ENCODE assay signal across 33 cellular contexts in genomic region chrX:115191490-115192243, GRCh38. TPM values are rescaled to one million over a fixed set of nuclear protein-coding genes. Genes with fewer than 3 reads are reported as not detected.
"Had no signal": no experiment of that assay in that cellular context is flagged by ENCODE, and none has a peak within 500 bp of the region (broad histone marks: within the 10 kb centered on the region; RNA-seq: fewer than 3 reads in every experiment).

No MANE protein-coding gene starts in this region.

- ATAC-seq: stimulated activated effector memory CD8-positive, alpha-beta T cell treated with anti-CD3 and anti-CD28 coated beads, Interleukin-12 subunit alpha, Interleukin-12 subunit beta, amount 100 ng/mL, for 72 hours; stimulated activated memory B cell treated with anti-CD40 and anti-IgM and Interleukin-4, amounts not matched to agents 10 μg/mL and 1 μg/mL and 100 μg/mL, for 72 hours; stimulated activated naive B cell treated with anti-CD40 and anti-IgM and Interleukin-4, amounts not matched to agents 10 μg/mL and 1 μg/mL and 100 μg/mL, for 72 hours; stimulated activated naive CD8-positive, alpha-beta T cell treated with anti-CD3 and anti-CD28 coated beads, Interleukin-15, amount 100 ng/mL, for 72 hours; stimulated activated naive CD8-positive, alpha-beta T cell treated with anti-CD3 and anti-CD28 coated beads, Interleukin-15, Interleukin-2, amounts not matched to agents 100 U/mL and 50 U/mL, for 24 hours; upper lobe of right lung had no signal

- H3K9me3 ChIP-seq: suprapubic skin, testis, thoracic aorta, thyroid gland, tibial artery, tibial nerve, transverse colon, upper lobe of right lung, uterus, vagina had no signal

- FAIRE-seq: urothelium cell line had no signal

- H3K4me3 Mint-ChIP-seq: stimulated activated effector memory CD8-positive, alpha-beta T cell treated with anti-CD3 and anti-CD28 coated beads, Interleukin-12 subunit alpha, Interleukin-12 subunit beta, amount 100 ng/mL, for 72 hours; stimulated activated memory B cell treated with anti-CD40 and anti-IgM and Interleukin-4, amounts not matched to agents 10 μg/mL and 1 μg/mL and 100 μg/mL, for 72 hours; stimulated activated naive B cell treated with anti-CD40 and anti-IgM and Interleukin-4, amounts not matched to agents 10 μg/mL and 1 μg/mL and 100 μg/mL, for 72 hours; stimulated activated naive CD8-positive, alpha-beta T cell treated with anti-CD3 and anti-CD28 coated beads, Interleukin-15, amount 100 ng/mL, for 72 hours; stimulated activated naive CD8-positive, alpha-beta T cell treated with anti-CD3 and anti-CD28 coated beads, Interleukin-15, Interleukin-2, amounts not matched to agents 100 ng/mL and 50 ng/mL, for 24 hours; type B pancreatic cell had no signal

- H3K27ac Mint-ChIP-seq: stimulated activated effector memory CD8-positive, alpha-beta T cell treated with anti-CD3 and anti-CD28 coated beads, Interleukin-12 subunit alpha, Interleukin-12 subunit beta, amount 100 ng/mL, for 72 hours; stimulated activated memory B cell treated with anti-CD40 and anti-IgM and Interleukin-4, amounts not matched to agents 10 μg/mL and 1 μg/mL and 100 μg/mL, for 72 hours; stimulated activated naive B cell treated with anti-CD40 and anti-IgM and Interleukin-4, amounts not matched to agents 10 μg/mL and 1 μg/mL and 100 μg/mL, for 72 hours; stimulated activated naive CD8-positive, alpha-beta T cell treated with anti-CD3 and anti-CD28 coated beads, Interleukin-15, amount 100 ng/mL, for 72 hours; stimulated activated naive CD8-positive, alpha-beta T cell treated with anti-CD3 and anti-CD28 coated beads, Interleukin-15, Interleukin-2, amounts not matched to agents 100 ng/mL and 50 ng/mL, for 24 hours; type B pancreatic cell had no signal

- H3K36me3 Mint-ChIP-seq: stimulated activated effector memory CD8-positive, alpha-beta T cell treated with anti-CD3 and anti-CD28 coated beads, Interleukin-12 subunit alpha, Interleukin-12 subunit beta, amount 100 ng/mL, for 72 hours; stimulated activated memory B cell treated with anti-CD40 and anti-IgM and Interleukin-4, amounts not matched to agents 10 μg/mL and 1 μg/mL and 100 μg/mL, for 72 hours; stimulated activated naive B cell treated with anti-CD40 and anti-IgM and Interleukin-4, amounts not matched to agents 10 μg/mL and 1 μg/mL and 100 μg/mL, for 72 hours had no signal

- H3K27me3 ChIP-seq: suprapubic skin, testis, thyroid gland, tibial artery, tibial nerve, transverse colon, upper lobe of left lung, upper lobe of right lung, uterus, vagina had no signal

- DNase-seq: stimulated activated CD4-positive, alpha-beta T cell treated with anti-CD3 and anti-CD28 coated beads, Interleukin-2, amount 100 ng/mL, for 48 hours; stimulated activated CD4-positive, alpha-beta T cell treated with anti-CD3 and anti-CD28 coated beads, Interleukin-4, amount 100 ng/mL, for 1 hour; stimulated activated CD4-positive, alpha-beta T cell treated with anti-CD3 and anti-CD28 coated beads, Interleukin-4, amount 100 ng/mL, for 24 hours; stimulated activated CD4-positive, alpha-beta T cell treated with anti-CD3 and anti-CD28 coated beads, Interleukin-4, amount 100 ng/mL, for 4 hours; stimulated activated CD8-positive, alpha-beta memory T cell treated with anti-CD3 and anti-CD28 coated beads, Interleukin-4, amount 100 ng/mL, for 48 hours; stimulated activated naive B cell treated with anti-CD40 and anti-IgM and Interleukin-4, amounts not matched to agents 10 μg/mL and 1 μg/mL and 100 μg/mL, for 72 hours; stimulated activated naive CD4-positive, alpha-beta T cell; stimulated activated naive CD4-positive, alpha-beta T cell treated with Interleukin-2 at 50 U/mL for 16 hours; stimulated activated naive CD8-positive, alpha-beta T cell treated with anti-CD3 and anti-CD28 coated beads, Interleukin-15, amount 100 ng/mL, for 72 hours; stimulated activated naive CD8-positive, alpha-beta T cell treated with anti-CD3 and anti-CD28 coated beads, Interleukin-15, Interleukin-2, amounts not matched to agents 100 U/mL and 50 U/mL, for 24 hours; stomach; substantia nigra; testis; thyroid gland; tibial artery; transverse colon; trophoblast cell; upper lobe of right lung; uterus had no signal

- H3K4me1 ChIP-seq: suprapubic skin, testis, thyroid gland, tibial artery, tibial nerve, transverse colon, upper lobe of left lung, upper lobe of right lung, uterus, vagina had no signal

- H3K4me1 Mint-ChIP-seq: stimulated activated effector memory CD8-positive, alpha-beta T cell treated with anti-CD3 and anti-CD28 coated beads, Interleukin-12 subunit alpha, Interleukin-12 subunit beta, amount 100 ng/mL, for 72 hours; stimulated activated memory B cell treated with anti-CD40 and anti-IgM and Interleukin-4, amounts not matched to agents 10 μg/mL and 1 μg/mL and 100 μg/mL, for 72 hours; stimulated activated naive B cell treated with anti-CD40 and anti-IgM and Interleukin-4, amounts not matched to agents 10 μg/mL and 1 μg/mL and 100 μg/mL, for 72 hours; stimulated activated naive CD8-positive, alpha-beta T cell treated with anti-CD3 and anti-CD28 coated beads, Interleukin-15, amount 100 ng/mL, for 72 hours had no signal

- H3K27me3 Mint-ChIP-seq: stimulated activated memory B cell treated with anti-CD40 and anti-IgM and Interleukin-4, amounts not matched to agents 10 μg/mL and 1 μg/mL and 100 μg/mL, for 72 hours; stimulated activated naive B cell treated with anti-CD40 and anti-IgM and Interleukin-4, amounts not matched to agents 10 μg/mL and 1 μg/mL and 100 μg/mL, for 72 hours; stimulated activated naive CD8-positive, alpha-beta T cell treated with anti-CD3 and anti-CD28 coated beads, Interleukin-15, amount 100 ng/mL, for 72 hours; stimulated activated naive CD8-positive, alpha-beta T cell treated with anti-CD3 and anti-CD28 coated beads, Interleukin-15, Interleukin-2, amounts not matched to agents 100 ng/mL and 50 ng/mL, for 24 hours; type B pancreatic cell had no signal

- H3K9me3 Mint-ChIP-seq: stimulated activated naive CD8-positive, alpha-beta T cell treated with anti-CD3 and anti-CD28 coated beads, Interleukin-15, Interleukin-2, amounts not matched to agents 100 ng/mL and 50 ng/mL, for 24 hours had no signal

- H3K4me3 ChIP-seq: stomach, suprapubic skin, testis, thoracic aorta, thyroid gland, tibial artery, tibial nerve, transverse colon, upper lobe of left lung, upper lobe of right lung, uterus, vagina had no signal

- H3K36me3 ChIP-seq: stomach, suprapubic skin, thoracic aorta, thyroid gland, tibial artery, tibial nerve, transverse colon, upper lobe of left lung, upper lobe of right lung, uterus, vagina had no signal

- H3K27ac ChIP-seq: stomach, suprapubic skin, testis, thoracic aorta, thyroid gland, tibial artery, tibial nerve, transverse colon, upper lobe of left lung, upper lobe of right lung, uterus, vagina had no signal

RNA-seq across cellular contexts. Expression of gene RBMXL3, which starts 2.5 kb away (rescaled TPM):
- total RNA-seq: stomach, subcutaneous adipose tissue, suprapubic skin, temporal lobe, thoracic aorta, thyroid gland, tibial nerve, transverse colon, upper lobe of left lung, upper lobe of right lung, urinary bladder, uterus, vagina had no signal
- polyA plus RNA-seq: stomach, thymus, urinary bladder had no signal
